In the genomic region with DNA sequence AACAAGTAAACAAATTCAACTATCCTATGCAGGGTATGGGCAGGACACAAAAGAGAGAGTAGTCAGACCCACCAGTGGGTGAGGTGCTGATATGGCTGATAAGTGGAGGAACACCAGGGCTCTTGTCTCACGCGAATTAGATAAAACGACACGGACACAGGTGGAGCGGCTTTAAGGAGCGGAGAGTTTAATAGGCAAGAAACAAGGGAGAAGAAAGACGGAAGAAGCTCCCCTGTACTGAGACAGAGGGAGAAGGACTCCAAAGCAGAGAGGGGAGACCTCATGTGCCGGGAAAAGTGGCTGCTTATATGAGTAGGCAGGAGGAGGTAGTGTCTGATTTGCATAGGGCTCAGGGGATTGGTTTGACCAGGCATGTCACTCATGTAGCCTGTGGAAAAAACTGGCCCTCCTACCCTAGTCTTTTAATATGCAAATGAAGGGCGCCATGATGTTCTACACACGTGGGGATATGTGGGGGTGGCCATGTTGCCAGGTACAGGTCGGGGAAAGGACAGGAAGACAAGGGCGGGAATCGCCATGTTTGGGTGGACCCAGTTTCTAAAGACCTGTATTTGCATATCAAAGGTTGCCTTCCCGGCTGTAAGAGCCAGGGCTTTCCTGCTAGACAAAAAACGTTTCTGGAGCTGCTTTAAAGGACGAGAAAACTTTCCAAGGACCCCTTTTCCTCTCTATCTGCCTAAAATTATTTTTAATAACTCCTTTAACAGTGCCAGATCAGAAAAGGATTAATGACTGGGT, we compare ENCODE assay signal across 8 cellular contexts. TPM values are rescaled to one million over a fixed set of nuclear protein-coding genes. Genes with fewer than 3 reads are reported as not detected.
DNase-seq lines count a peak whose midpoint lies in the region; ATAC-seq and TF ChIP-seq lines count a peak whose summit lies in the region.

No MANE protein-coding gene starts in this region.

- ATAC-seq in GM19452 (IDR thresholded peaks at IDR 0.05; ENCODE audit: unreplicated experiment) (peak; percentile 79), Panc1 (peak; percentile 81)

- POLR2A ChIA-PET in Panc1 (lab: Charles Lee), result no interaction called here

- H3K9me3 Mint-ChIP-seq in CD14-positive monocyte (peaks cover 0 to 3% (median 0%) of the 10 kb centered on the region in 7 donors), glutamatergic neuron (ENCODE audit: unreplicated experiment) (no peaks in the 10 kb centered on the region), osteocyte (ENCODE audit: unreplicated experiment) (no peaks in the 10 kb centered on the region)

- no TSS peak for BruUV-seq in Panc1 (replicated peaks; lab: Mats Ljungman, UMichigan)

- H3K27ac ChIP-seq in Panc1 (ENCODE audit: low read length) (0 out of 2 replicates have a peak overlapping the region, but pooled peaks have one; percentile 36), thymus (ENCODE audit: low read depth) (peak overlapping the region; percentile 53)

- DNase-seq in CD14-positive monocyte (ENCODE audit: low spot score) (peak; percentile 79), HK-2 (ENCODE audit: unreplicated experiment) (peak; percentile 7), Panc1 (ENCODE audit: low read depth, low spot score) (no peak), glutamatergic neuron (peak; percentile 38), osteocyte (ENCODE audit: extremely low spot score, unreplicated experiment) (no peak)
- DNase-seq in activated naive CD4-positive, alpha-beta T cell treated with anti-CD3 and anti-CD28 coated beads, Interleukin-2, amount 50 U/mL, for 16 hours, result peak; percentile 84

- H3K4me3 Mint-ChIP-seq in CD14-positive monocyte, result peak overlapping the region; percentile 87 to 95
- peak overlapping the region; percentile 95 for H3K4me3 Mint-ChIP-seq in glutamatergic neuron (ENCODE audit: unreplicated experiment)
- H3K4me3 Mint-ChIP-seq in osteocyte (ENCODE audit: unreplicated experiment), result peak overlapping the region; percentile 36

- H3K36me3 ChIP-seq in Panc1 (ENCODE audit: control insufficient read depth, insufficient read depth, low read length) (no peaks in the 10 kb centered on the region), thymus (ENCODE audit: control insufficient read depth, insufficient read depth) (no peaks in the 10 kb centered on the region)

- H3K9me3 ChIP-seq in Panc1 (ENCODE audit: control insufficient read depth, insufficient read depth, low read depth, low read length) (no peaks in the 10 kb centered on the region), thymus (ENCODE audit: control insufficient read depth) (no peaks in the 10 kb centered on the region)

- in situ Hi-C loops in Panc1 (cut with HindIII; ENCODE audit: low pct_unique_long_range_greater_than_20kb, low sequenced_read_pairs), result no loop called here

- H3K36me3 Mint-ChIP-seq in CD14-positive monocyte, result no peaks in the 10 kb centered on the region
- no peaks in the 10 kb centered on the region for H3K36me3 Mint-ChIP-seq in glutamatergic neuron (ENCODE audit: unreplicated experiment)
- no peaks in the 10 kb centered on the region for H3K36me3 Mint-ChIP-seq in osteocyte (ENCODE audit: unreplicated experiment)

- CTCF ChIA-PET in Panc1 (lab: Charles Lee), result no interaction called here

- 10% methylated on average over 16 of the region's 16 CpGs for WGBS in thymus

- no peaks in the 10 kb centered on the region for H3K4me1 ChIP-seq in Panc1 (ENCODE audit: control insufficient read depth, insufficient read depth, low read length)
- peaks cover 6% of the 10 kb centered on the region for H3K4me1 ChIP-seq in thymus (ENCODE audit: control insufficient read depth, insufficient read depth, low read length)

- H3K27me3 Mint-ChIP-seq in CD14-positive monocyte (ENCODE audit: low read depth in 3 of 3) (peaks cover 3 to 12% (median 4%) of the 10 kb centered on the region in 3 donors), glutamatergic neuron (ENCODE audit: unreplicated experiment) (no peaks in the 10 kb centered on the region), osteocyte (ENCODE audit: unreplicated experiment) (peaks cover 63% of the 10 kb centered on the region)

- peaks cover 22% of the 10 kb centered on the region for H3K4me1 Mint-ChIP-seq in CD14-positive monocyte
- H3K4me1 Mint-ChIP-seq in glutamatergic neuron (ENCODE audit: low read depth, unreplicated experiment), result peaks cover 4% of the 10 kb centered on the region
- H3K4me1 Mint-ChIP-seq in osteocyte (ENCODE audit: unreplicated experiment), result peaks cover 5% of the 10 kb centered on the region

- TF ChIP-seq CTCF in CD14-positive monocyte (IDR thresholded peaks at IDR 0.05), result no peak
- no peak for TF ChIP-seq CTCF in Panc1 (IDR thresholded peaks at IDR 0.05)
- no peak for TF ChIP-seq CTCF in glutamatergic neuron (IDR thresholded peaks at IDR 0.05; ENCODE audit: partially characterized antibody, unreplicated experiment)
- TF ChIP-seq CTCF in osteocyte (IDR thresholded peaks at IDR 0.05), result no peak

- H3K27me3 ChIP-seq in Panc1 (ENCODE audit: control insufficient read depth, insufficient read depth, low read length), result no peaks in the 10 kb centered on the region
- H3K27me3 ChIP-seq in thymus (ENCODE audit: control insufficient read depth, insufficient read depth), result no peaks in the 10 kb centered on the region

- H3K4me3 ChIP-seq in Panc1 (ENCODE audit: low read depth in 2 of 2, low read length in 2 of 2) (peak overlapping the region in 1 of 2 experiments; percentile 35; a peak in 2 of 4 replicates), thymus (ENCODE audit: low read length) (peak overlapping the region; percentile 41)

- peak overlapping the region; percentile 73 to 92 (median 86) for H3K27ac Mint-ChIP-seq in CD14-positive monocyte
- peak overlapping the region; percentile 50 for H3K27ac Mint-ChIP-seq in glutamatergic neuron (ENCODE audit: unreplicated experiment)
- no peak overlapping the region for H3K27ac Mint-ChIP-seq in osteocyte (ENCODE audit: unreplicated experiment)

- intact Hi-C loops in CD14-positive monocyte (cut with micrococcal nuclease), result no loop called here
- intact Hi-C loops in Panc1 (cut with micrococcal nuclease; ENCODE audit: unreplicated experiment), result no loop called here

RNA-seq across cellular contexts. Expression of a gene that starts 28.8 kb away (rescaled TPM):
- polyA plus RNA-seq in CD14-positive monocyte, result 1 to 10 TPM; 4.7 to 7.4 TPM
- total RNA-seq in Panc1 (2021; ENCODE audit: unreplicated experiment), result 0.28 TPM
- polyA plus RNA-seq in Panc1 (2012; ENCODE audit: insufficient read length), result not detected
- total RNA-seq in glutamatergic neuron (ENCODE audit: unreplicated experiment), result not detected
- not detected in 2 replicates for total RNA-seq in osteocyte
- 0.30 TPM for polyA plus RNA-seq in thymus

RNA-seq across cellular contexts. Expression of a gene that starts 39.4 kb away (rescaled TPM):
- 100 to 1,000 TPM; 580 to 609 TPM for polyA plus RNA-seq in CD14-positive monocyte
- total RNA-seq in Panc1 (2021; ENCODE audit: unreplicated experiment), result 537 TPM
- polyA plus RNA-seq in Panc1 (2012; ENCODE audit: insufficient read length), result 384 TPM
- total RNA-seq in glutamatergic neuron (ENCODE audit: unreplicated experiment), result 514 TPM
- total RNA-seq in osteocyte, result 424 and 430 TPM in 2 replicates
- polyA plus RNA-seq in thymus, result 909 TPM

Comparison
In these comparisons a context has a peak if more than half of its experiments do, and no peak if none do; other contexts are left out.
1. DNase-seq: peak in CD14-positive monocyte (single experiment), HK-2 (single experiment), activated naive CD4-positive, alpha-beta T cell treated with anti-CD3 and anti-CD28 coated beads, Interleukin-2, amount 50 U/mL, for 16 hours (single experiment) and glutamatergic neuron (single experiment); none in Panc1 (single experiment) and osteocyte (single experiment).
2. H3K4me3 Mint-ChIP-seq: peak in every context shown above with its lines; median percentile 95 in glutamatergic neuron; 91 in CD14-positive monocyte; 36 in osteocyte.